ENCODE assay signal across 23 cellular contexts in genomic region chr3:15174953-15175352, GRCh38.
"Had no signal": no experiment of that assay in that cellular context is flagged by ENCODE, and none has a peak within 500 bp of the region (broad histone marks: within the 10 kb centered on the region; RNA-seq: fewer than 3 reads in every experiment).

No MANE protein-coding gene starts in this region.

- H3K27ac ChIP-seq: SK-N-MC had no signal

- ATAC-seq: activated CD8-positive, alpha-beta memory T cell treated with anti-CD3 and anti-CD28 coated beads, Interleukin-2, amount 10 ng/mL, durations not matched to agents 7 days and 5 days; activated T-cell treated with anti-CD3 and anti-CD28 coated beads, Interleukin-2, amount 50 U/mL, for 4 hours; PC-3; T-cell had no signal

- DNase-seq: activated B cell treated with CpG ODN at 0.5 μM for 24 hours; activated CD4-positive, alpha-beta T cell treated with anti-CD3 and anti-CD28 coated beads for 1 hour; activated CD4-positive, alpha-beta T cell treated with anti-CD3 and anti-CD28 coated beads, Interleukin-2, amount 10 ng/mL, durations not matched to agents 24 days and 14 days; activated CD4-positive, alpha-beta T cell treated with anti-CD3 and anti-CD28 coated beads, Interleukin-2, amount 50 U/mL, for 48 hours; activated CD8-positive, alpha-beta memory T cell treated with anti-CD3 and anti-CD28 coated beads, Interleukin-2, amount 10 ng/mL, durations not matched to agents 7 days and 5 days; activated effector memory CD4-positive, alpha-beta T cell treated with anti-CD3 and anti-CD28 coated beads, Interleukin-2, amount 50 U/mL, for 16 hours; activated naive CD4-positive, alpha-beta T cell treated with Interleukin-2 at 50 U/mL for 16 hours; activated T-cell treated with anti-CD3 and anti-CD28 coated beads, Interleukin-2, amount 50 U/mL, for 4 hours; amygdala; Karpas-422; MM.1S; NCI-H1105; NCI-H1436; NCI-H1694 treated with DMSO at 0.1 percent for 48 hours; NCI-H2029 treated with DMSO at 0.1 percent for 48 hours; NCI-H345; NCI-H510A; NCI-H69; PC-3; T-cell; T-helper 2 cell; T1000 had no signal

- H3K4me3 ChIP-seq: SK-N-MC had no signal
